ENCODE assay signal across 24 cellular contexts in the genomic region with DNA sequence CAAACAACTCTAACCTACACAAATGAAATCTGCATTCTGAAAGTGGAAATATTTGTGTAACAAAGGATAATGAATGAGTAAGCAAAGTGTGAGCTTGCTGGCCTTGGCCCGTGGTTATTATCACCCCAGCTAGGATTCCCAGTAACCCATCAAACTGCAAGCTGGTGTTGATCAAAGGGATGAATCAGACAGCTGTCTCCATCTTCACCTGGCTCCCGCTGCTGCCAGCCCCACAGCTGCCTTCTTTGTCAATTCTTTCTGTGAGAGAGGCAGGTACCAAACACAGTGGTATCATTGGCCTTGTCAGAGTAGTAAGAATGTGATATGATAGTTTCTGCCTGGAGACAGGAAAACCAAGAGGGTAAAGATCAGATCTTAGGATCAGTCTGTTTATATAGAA. TPM values are rescaled to one million over a fixed set of nuclear protein-coding genes. Genes with fewer than 3 reads are reported as not detected.
A peak's percentile ranks its signal among the peaks of the same experiment; 100 is the strongest.
DNase-seq lines count a peak whose midpoint lies in the region; ATAC-seq and TF ChIP-seq lines count a peak whose summit lies in the region.
"Had no signal": no experiment of that assay in that cellular context is flagged by ENCODE, and none has a peak within 500 bp of the region (broad histone marks: within the 10 kb centered on the region; RNA-seq: fewer than 3 reads in every experiment).

No MANE protein-coding gene starts in this region.

- H3K4me3 ChIP-seq in lower leg skin (ENCODE audit: low read depth, poor library complexity, severe bottlenecking), result no peak overlapping the region
- H3K4me3 ChIP-seq: coronary artery, lung, PC-9, spleen, stomach, transverse colon had no signal

- TF ChIP-seq POLR2A in lower leg skin (IDR thresholded peaks at IDR 0.05), result no peak

- peak; percentile 17 for DNase-seq in DMS 273 (lab: John Stamatoyannopoulos, UW; ENCODE audit: unreplicated experiment)
- DNase-seq in DMS 273 treated with DMSO at 0.1 percent for 48 hours (lab: John Stamatoyannopoulos, UW), result no peak
- DNase-seq in NCI-H1417 treated with DMSO at 0.1 percent for 48 hours (lab: John Stamatoyannopoulos, UW), result peak; percentile 3
- DNase-seq in NCI-H774 (lab: John Stamatoyannopoulos, UW), result peak; percentile 30
- DNase-seq in islet precursor cell, result peak; percentile 47
- DNase-seq in HUDEP-2 (lab: John Stamatoyannopoulos, UW; ENCODE audit: unreplicated experiment in 76 of 76), result no peak
- no peak for DNase-seq in lower leg skin (ENCODE audit: low spot score in 2 of 2)
- DNase-seq: activated effector memory CD4-positive, alpha-beta T cell treated with anti-CD3 and anti-CD28 coated beads, Interleukin-2, amount 50 U/mL, for 16 hours; AML-193; Kasumi-1; NCI-H1694; nucleus accumbens; PC-9; retina; spleen; stimulated activated CD4-positive, alpha-beta T cell treated with anti-CD3 and anti-CD28 coated beads, Interleukin-4, amount 100 ng/mL, for 24 hours; stomach; T-helper 17 cell; transverse colon; WERI-Rb-1 had no signal

- TF ChIP-seq CTCF in lower leg skin (IDR thresholded peaks at IDR 0.05), result no peak

- intact Hi-C loops in lower leg skin (cut with DNase I; ENCODE audit: low total_unique reads), result no loop called here

- no peak for ATAC-seq in HG03432 (IDR thresholded peaks at IDR 0.05; ENCODE audit: unreplicated experiment)
- ATAC-seq: T-helper 17 cell had no signal

- WGBS in lower leg skin, 2 donors, result 36 to 39% methylated on average over 2 of the region's 2 CpGs

RNA-seq across cellular contexts. Expression of a gene that starts 25.2 kb away (rescaled TPM):
- total RNA-seq in lower leg skin, result not detected
- total RNA-seq: fibroblast of villous mesenchyme, PC-9, stomach, transverse colon had no signal

Comparison
In these comparisons a context has a peak if more than half of its experiments do, and no peak if none do; other contexts are left out.
1. DNase-seq: peak in DMS 273 (single experiment), NCI-H1417 treated with DMSO at 0.1 percent for 48 hours (single experiment), NCI-H774 (single experiment) and islet precursor cell (single experiment); none in DMS 273 treated with DMSO at 0.1 percent for 48 hours (single experiment), HUDEP-2 (0 of 76) and lower leg skin (0 of 2).